17 cellular contexts compared by ENCODE assay signal in genomic region chr1:164382384-164382783, GRCh38.
DNase-seq lines count a peak whose midpoint lies in the region; ATAC-seq and TF ChIP-seq lines count a peak whose summit lies in the region.
"Had no signal": no experiment of that assay in that cellular context is flagged by ENCODE, and none has a peak within 500 bp of the region (broad histone marks: within the 10 kb centered on the region; RNA-seq: fewer than 3 reads in every experiment).

No MANE protein-coding gene starts in this region.

- TF ChIP-seq CTCF in endodermal cell (conservative IDR thresholded peaks at IDR 0.05), result no peak
- no peak for TF ChIP-seq CTCF in GM20000 (IDR thresholded peaks at IDR 0.05; ENCODE audit: extremely low read depth, missing control alignments)
- TF ChIP-seq CTCF in GM10248 (IDR thresholded peaks at IDR 0.05; ENCODE audit: control extremely low read depth, extremely low read depth, low read depth, missing control alignments), result no peak

- in situ Hi-C loops in HAP-1 (cut with MboI; ENCODE audit: low sequenced_read_pairs), result no loop called here

- POLR2A ChIA-PET in GM10248 (lab: Yijun Ruan, JAX), result no interaction called here

- no peaks in the 10 kb centered on the region for H3K9me3 ChIP-seq in endodermal cell (ENCODE audit: control insufficient read depth, low read length)
- no peaks in the 10 kb centered on the region for H3K9me3 ChIP-seq in right cardiac atrium (ENCODE audit: control insufficient read depth, low read length)
- H3K9me3 ChIP-seq in HAP-1, result no peaks in the 10 kb centered on the region

- H3K4me1 Mint-ChIP-seq in endodermal cell, result peaks cover 5% of the 10 kb centered on the region
- H3K4me1 Mint-ChIP-seq: CD4-positive, CD25-positive, alpha-beta regulatory T cell had no signal

- no peaks in the 10 kb centered on the region for H3K36me3 ChIP-seq in endodermal cell (ENCODE audit: control insufficient read depth, insufficient read depth, low read length)
- no peaks in the 10 kb centered on the region for H3K36me3 ChIP-seq in HAP-1 (replicated peaks)

- H3K36me3 Mint-ChIP-seq in endodermal cell (ENCODE audit: low read depth), result no peaks in the 10 kb centered on the region
- H3K36me3 Mint-ChIP-seq: CD4-positive, CD25-positive, alpha-beta regulatory T cell had no signal

- no peak overlapping the region for H3K4me3 Mint-ChIP-seq in endodermal cell
- H3K4me3 Mint-ChIP-seq: CD4-positive, CD25-positive, alpha-beta regulatory T cell had no signal

- H3K4me3 ChIP-seq in endodermal cell (ENCODE audit: low read length) (no peak overlapping the region), right cardiac atrium (ENCODE audit: low read length) (no peak overlapping the region), HAP-1 (no peak overlapping the region)

- peak; percentile 75 for DNase-seq in NCI-H187 treated with DMSO at 0.1 percent for 48 hours (lab: John Stamatoyannopoulos, UW)
- peak; percentile 42 for DNase-seq in NCI-H510A (lab: John Stamatoyannopoulos, UW)
- DNase-seq in endodermal cell, result peak; percentile 39
- peak; percentile 17 to 43 (median 41) for DNase-seq in right cardiac atrium
- DNase-seq in HAP-1 (ENCODE audit: low spot score in 2 of 2), result no peak
- no peak for DNase-seq in GM20000 (ENCODE audit: low spot score)
- no peak for DNase-seq in GM10248 (ENCODE audit: extremely low spot score)
- DNase-seq: CD4-positive, CD25-positive, alpha-beta regulatory T cell; EL; GF-D8; Kasumi-1; NCI-H1930; NCI-H226; NCI-H526 treated with DMSO at 0.1 percent for 48 hours; T-helper 1 cell had no signal

- H3K27ac ChIP-seq in endodermal cell (ENCODE audit: low read depth, low read length), result no peak overlapping the region
- H3K27ac ChIP-seq in right cardiac atrium (ENCODE audit: low read length), result no peak overlapping the region
- H3K27ac ChIP-seq: RWPE1 had no signal

- CTCF ChIA-PET in GM10248 (lab: Yijun Ruan, JAX), result interaction anchor here (1.7 kb wide), 1 partner anchor 9 kb away, joined by 4 read pairs; no protein-coding TSS in a partner anchor

- no peaks in the 10 kb centered on the region for H3K27me3 Mint-ChIP-seq in endodermal cell (ENCODE audit: insufficient read depth)
- H3K27me3 Mint-ChIP-seq: CD4-positive, CD25-positive, alpha-beta regulatory T cell had no signal

- H3K27ac Mint-ChIP-seq in endodermal cell, result no peak overlapping the region
- H3K27ac Mint-ChIP-seq: CD4-positive, CD25-positive, alpha-beta regulatory T cell had no signal

- H3K4me1 ChIP-seq in endodermal cell (ENCODE audit: control insufficient read depth, insufficient read depth, low read length) (no peaks in the 10 kb centered on the region), right cardiac atrium (ENCODE audit: control insufficient read depth, insufficient read depth, low read length) (no peaks in the 10 kb centered on the region), HAP-1 (no peaks in the 10 kb centered on the region)

- intact Hi-C loops in right cardiac atrium (cut with DNase I), result loop anchor here in 1 of 4 donors (10.0 kb wide), 1 partner anchor 62 kb away; no protein-coding TSS in a partner anchor

- H3K9me3 Mint-ChIP-seq in endodermal cell, result no peaks in the 10 kb centered on the region

- 90% methylated on average over 6 to 8 of the region's 8 CpGs for WGBS in endodermal cell (ENCODE audit: insufficient coverage in 1 of 2, insufficient read length in 1 of 2), 2 experiments
- 46% methylated on average over 8 of the region's 8 CpGs for WGBS in right cardiac atrium

- no peaks in the 10 kb centered on the region for H3K27me3 ChIP-seq in endodermal cell (ENCODE audit: control insufficient read depth, insufficient read depth, low read length, poor library complexity, severe bottlenecking)
- H3K27me3 ChIP-seq in right cardiac atrium (ENCODE audit: control insufficient read depth, insufficient read depth), result no peaks in the 10 kb centered on the region
- H3K27me3 ChIP-seq in HAP-1 (ENCODE audit: low read depth), result no peaks in the 10 kb centered on the region

- ATAC-seq in right cardiac atrium, result peak; percentile 87 to 91
- ATAC-seq: SK-N-SH treated with all-trans-retinoic acid at 6 μM for 48 hours had no signal

- no peak overlapping the region for H3K9ac ChIP-seq in endodermal cell (ENCODE audit: extremely low read depth, low read length, poor library complexity, severe bottlenecking)

Comparison
In these comparisons a context has a peak if more than half of its experiments do, and no peak if none do; other contexts are left out.
1. DNase-seq: peak in NCI-H187 treated with DMSO at 0.1 percent for 48 hours (single experiment), NCI-H510A (single experiment), endodermal cell (single experiment) and right cardiac atrium (3 of 3); none in HAP-1 (0 of 2), GM20000 (single experiment) and GM10248 (single experiment).